8 cellular contexts compared by ENCODE assay signal in the genomic region with DNA sequence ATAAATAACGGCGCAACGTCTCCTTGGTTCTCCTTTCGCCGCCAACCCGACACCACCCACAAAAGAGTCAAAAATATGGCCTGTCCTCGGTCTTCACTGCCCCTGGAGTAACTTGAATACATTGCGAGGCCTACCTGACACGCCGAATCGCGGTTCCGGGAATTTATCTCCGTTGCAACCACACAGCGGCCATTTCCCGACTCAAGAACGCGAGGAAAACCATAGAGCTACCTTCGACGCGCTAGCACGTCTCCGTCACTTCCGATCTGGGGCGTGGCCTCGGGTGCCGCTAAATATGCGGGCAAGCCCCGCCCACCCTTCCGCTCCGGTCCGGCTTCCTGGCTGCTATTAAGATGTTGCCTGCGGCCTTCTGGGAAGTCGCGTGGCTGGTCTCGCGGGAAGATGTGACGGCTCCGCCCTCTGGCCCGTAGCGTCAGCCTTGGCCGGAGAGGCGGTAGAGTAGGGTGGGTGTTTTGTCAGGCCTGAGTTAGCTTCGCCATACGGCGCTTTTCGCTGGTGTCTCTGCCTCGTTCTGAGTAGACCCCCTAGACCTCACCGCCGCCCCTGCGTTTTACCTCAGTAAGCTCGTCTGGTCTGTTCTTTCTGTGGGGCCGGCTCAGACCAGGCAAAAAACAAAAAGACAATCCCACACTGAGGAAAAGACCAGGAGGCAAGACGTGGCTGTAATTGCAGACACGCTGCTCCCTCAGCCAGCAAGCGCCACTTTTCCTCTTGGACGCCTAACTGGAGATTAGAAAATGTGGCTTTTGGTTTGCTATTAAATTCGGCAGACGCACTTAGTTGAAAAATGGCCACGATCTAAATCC. TPM values are rescaled to one million over a fixed set of nuclear protein-coding genes. Genes with fewer than 3 reads are reported as not detected.
DNase-seq lines count a peak whose midpoint lies in the region; ATAC-seq and TF ChIP-seq lines count a peak whose summit lies in the region.

A gene with protein sequence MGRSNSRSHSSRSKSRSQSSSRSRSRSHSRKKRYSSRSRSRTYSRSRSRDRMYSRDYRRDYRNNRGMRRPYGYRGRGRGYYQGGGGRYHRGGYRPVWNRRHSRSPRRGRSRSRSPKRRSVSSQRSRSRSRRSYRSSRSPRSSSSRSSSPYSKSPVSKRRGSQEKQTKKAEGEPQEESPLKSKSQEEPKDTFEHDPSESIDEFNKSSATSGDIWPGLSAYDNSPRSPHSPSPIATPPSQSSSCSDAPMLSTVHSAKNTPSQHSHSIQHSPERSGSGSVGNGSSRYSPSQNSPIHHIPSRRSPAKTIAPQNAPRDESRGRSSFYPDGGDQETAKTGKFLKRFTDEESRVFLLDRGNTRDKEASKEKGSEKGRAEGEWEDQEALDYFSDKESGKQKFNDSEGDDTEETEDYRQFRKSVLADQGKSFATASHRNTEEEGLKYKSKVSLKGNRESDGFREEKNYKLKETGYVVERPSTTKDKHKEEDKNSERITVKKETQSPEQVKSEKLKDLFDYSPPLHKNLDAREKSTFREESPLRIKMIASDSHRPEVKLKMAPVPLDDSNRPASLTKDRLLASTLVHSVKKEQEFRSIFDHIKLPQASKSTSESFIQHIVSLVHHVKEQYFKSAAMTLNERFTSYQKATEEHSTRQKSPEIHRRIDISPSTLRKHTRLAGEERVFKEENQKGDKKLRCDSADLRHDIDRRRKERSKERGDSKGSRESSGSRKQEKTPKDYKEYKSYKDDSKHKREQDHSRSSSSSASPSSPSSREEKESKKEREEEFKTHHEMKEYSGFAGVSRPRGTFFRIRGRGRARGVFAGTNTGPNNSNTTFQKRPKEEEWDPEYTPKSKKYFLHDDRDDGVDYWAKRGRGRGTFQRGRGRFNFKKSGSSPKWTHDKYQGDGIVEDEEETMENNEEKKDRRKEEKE (minus strand): TSS at position 268 of the 827 bp plus-strand sequence. CDS start 9,980 bp downstream, outside the sequence.

- TF ChIP-seq RAD21 in Ishikawa (IDR thresholded peaks at IDR 0.05; ENCODE audit: low read depth) = no peak

- peaks cover 48% of the 10 kb centered on the region for H3K79me2 ChIP-seq in PC-3 (ENCODE audit: low read length)

- peaks cover 25% of the 10 kb centered on the region for H3K4me1 ChIP-seq in PC-3 (ENCODE audit: insufficient read depth, low read length)
- peaks cover 49% of the 10 kb centered on the region for H3K4me1 ChIP-seq in mononuclear cell (ENCODE audit: insufficient read depth, low read length)

- H3K27me3 ChIP-seq in PC-3 (ENCODE audit: low read length) (no peaks in the 10 kb centered on the region), mononuclear cell (ENCODE audit: insufficient read depth, low read length) (no peaks in the 10 kb centered on the region)

- TF ChIP-seq CTCF in PC-3 (conservative IDR thresholded peaks at IDR 0.05; ENCODE audit: low read depth, low read length) = no peak
- TF ChIP-seq CTCF in epithelial cell of esophagus (IDR thresholded peaks at IDR 0.05; ENCODE audit: insufficient read depth, low read depth, low read length, missing control alignments) = no peak

- H3K9ac ChIP-seq in PC-3 (ENCODE audit: low read length) = peak within 1 kb of the TSS; percentile 99

- H3K36me3 ChIP-seq in PC-3 (ENCODE audit: low read depth, low read length) = 0 out of 2 replicates have a peak, but pooled peaks cover 5% of the 10 kb centered on the region

- peaks cover 42% of the 10 kb centered on the region for H4K20me1 ChIP-seq in PC-3 (ENCODE audit: low read length)

- no TSS peak for BruUV-seq in PC-3 (replicated peaks; lab: Mats Ljungman, UMichigan)

- H3F3A ChIP-seq in PC-3 (ENCODE audit: low read length, unreplicated experiment) = no peaks in the 10 kb centered on the region

- H3K4me2 ChIP-seq in PC-3 (ENCODE audit: low read length) = peak within 1 kb of the TSS; percentile 93

- CTCF ChIA-PET in PC-3 (lab: Charles Lee) = no interaction called here

- intact Hi-C loops in PC-3 (cut with micrococcal nuclease) = no loop called here

- H3K4me3 ChIP-seq in PC-3 (ENCODE audit: low read length) (peak within 1 kb of the TSS; percentile 79), epithelial cell of esophagus (ENCODE audit: low read length) (peak within 1 kb of the TSS; percentile 100), mononuclear cell (ENCODE audit: low read length) (peak within 1 kb of the TSS; percentile 94)

- DNase-seq in DMS114 treated with DMSO at 0.1 percent for 48 hours (lab: John Stamatoyannopoulos, UW; ENCODE audit: unreplicated experiment) = peak; percentile 92
- DNase-seq in PC-3 = peak; percentile 97
- DNase-seq in activated T-cell treated with anti-CD3 and anti-CD28 coated beads for 48 hours (ENCODE audit: low read depth) = peak; percentile 99
- DNase-seq in epithelial cell of esophagus (ENCODE audit: low read depth) = peak; percentile 99
- DNase-seq in stimulated activated CD8-positive, alpha-beta memory T cell treated with anti-CD3 and anti-CD28 coated beads, Interleukin-4, amount 100 ng/mL, for 1 hour (ENCODE audit: low read depth in 2 of 2, low spot score in 1 of 2) = peak; percentile 97 to 99

- peak within 1 kb of the TSS; percentile 75 for H2AFZ ChIP-seq in PC-3 (ENCODE audit: low read length)

- H3K9me3 ChIP-seq in PC-3 (ENCODE audit: low read length) (no peaks in the 10 kb centered on the region), mononuclear cell (ENCODE audit: low read depth, low read length) (no peaks in the 10 kb centered on the region)

- H3K27ac ChIP-seq in PC-3 (ENCODE audit: low read length) = peak within 1 kb of the TSS; percentile 91

- POLR2A ChIA-PET in PC-3 (lab: Charles Lee; ENCODE audit: unreplicated experiment) = interaction anchor here (0.9 to 1.1 kb wide), 3 partner anchors 23 to 114 kb away, joined by 4 read pairs; no protein-coding TSS in a partner anchor

- peak; percentile 93 for ATAC-seq in GM21576 (IDR thresholded peaks at IDR 0.05; ENCODE audit: unreplicated experiment)
- peak; percentile 86 for ATAC-seq in PC-3

- peak; percentile 18; the same call in 1 of the 2 replicates for TF ChIP-seq EP300 in Ishikawa (IDR thresholded peaks at IDR 0.05; ENCODE audit: borderline replicate concordance)

- H3K9me2 ChIP-seq in PC-3 (replicated peaks; ENCODE audit: low read length) = no peaks in the 10 kb centered on the region

TF ChIP-seq in Ishikawa, 13 proteins besides CTCF, POLR2A, EP300 and RAD21:
- TF ChIP-seq CREB1 (IDR thresholded peaks at IDR 0.05; ENCODE audit: low read depth) (peak; percentile 81), TEAD4 (IDR thresholded peaks at IDR 0.05) (peak; percentile 54; the same call in 1 of the 2 replicates), YY1 (IDR thresholded peaks at IDR 0.05; ENCODE audit: low read depth) (peak; percentile 90), EGR1 (IDR thresholded peaks at IDR 0.05) (no peak), TAF1 (IDR thresholded peaks at IDR 0.05; ENCODE audit: low read depth) (peak; percentile 85)
TF ChIP-seq in Ishikawa: peak in this region for 4.

RNA-seq across cellular contexts. Expression of the gene that starts here (rescaled TPM):
- 119 and 171 TPM in 2 replicates for total RNA-seq in PC-3 (2014; rRNA removed)
- 558 TPM for total RNA-seq in mononuclear cell

Comparison
In these comparisons a context has a peak if more than half of its experiments do, and no peak if none do; other contexts are left out.
1. Peak in every context shown above with its lines: DNase-seq, ATAC-seq, H3K4me3 ChIP-seq and H3K27ac ChIP-seq.